8 cellular contexts compared by ENCODE assay signal in genomic region chr18:70781860-70782453, GRCh38.
DNase-seq lines count a peak whose midpoint lies in the region; ATAC-seq and TF ChIP-seq lines count a peak whose summit lies in the region.

No MANE protein-coding gene starts in this region.

- H3K79me2 ChIP-seq in DOHH2 (ENCODE audit: control insufficient read depth, low read length), result no peaks in the 10 kb centered on the region
- no peaks in the 10 kb centered on the region for H3K79me2 ChIP-seq in OCI-LY1 (ENCODE audit: insufficient read depth, low read length)

- no peaks in the 10 kb centered on the region for H3K36me3 ChIP-seq in DOHH2 (ENCODE audit: control insufficient read depth, low read length)
- H3K36me3 ChIP-seq in OCI-LY1 (ENCODE audit: insufficient read depth, low read length), result peaks cover 7% of the 10 kb centered on the region; the same call in 1 of the 2 replicates

- H3K9me2 ChIP-seq in DOHH2 (replicated peaks; ENCODE audit: control insufficient read depth, low read length) (no peaks in the 10 kb centered on the region), OCI-LY1 (ENCODE audit: low read depth, low read length) (no peaks in the 10 kb centered on the region)

- H3K27ac ChIP-seq in DOHH2 (ENCODE audit: low read depth, low read length) (no peak overlapping the region), OCI-LY1 (ENCODE audit: low read depth, low read length, poor library complexity, severe bottlenecking) (no peak overlapping the region)

- H4K20me1 ChIP-seq in DOHH2 (ENCODE audit: control insufficient read depth, insufficient read depth, low read depth, low read length), result no peaks in the 10 kb centered on the region
- no peaks in the 10 kb centered on the region for H4K20me1 ChIP-seq in OCI-LY1 (ENCODE audit: insufficient read depth, low read length)

- H2AFZ ChIP-seq in OCI-LY1 (ENCODE audit: low read length), result no peak overlapping the region

- H3K9me3 ChIP-seq in DOHH2 (ENCODE audit: control insufficient read depth, insufficient read depth, low read length) (no peaks in the 10 kb centered on the region), OCI-LY1 (ENCODE audit: low read length) (peaks cover 12% of the 10 kb centered on the region; the same call in 1 of the 2 replicates)

- H3K4me1 ChIP-seq in DOHH2 (ENCODE audit: control insufficient read depth, low read length) (no peaks in the 10 kb centered on the region), OCI-LY1 (ENCODE audit: insufficient read depth, low read length, severe bottlenecking) (peaks cover 12% of the 10 kb centered on the region)

- H3F3A ChIP-seq in DOHH2 (ENCODE audit: control insufficient read depth, insufficient read depth), result no peaks in the 10 kb centered on the region
- no peaks in the 10 kb centered on the region for H3F3A ChIP-seq in OCI-LY1 (ENCODE audit: insufficient read depth, low read length)

- DNase-seq in HS-5 (ENCODE audit: low read depth), result peak; percentile 15
- DNase-seq in activated T-cell treated with anti-CD3 and anti-CD28 coated beads for 1 hour (ENCODE audit: low read depth), result peak; percentile 47
- DNase-seq in fibroblast of mammary gland (ENCODE audit: low read depth), result peak; percentile 50
- peak; percentile 49 for DNase-seq in putamen (ENCODE audit: low spot score)

- H3K4me2 ChIP-seq in DOHH2 (ENCODE audit: low read length), result no peak overlapping the region
- peak overlapping the region; percentile 18; the same call in 1 of the 2 replicates for H3K4me2 ChIP-seq in OCI-LY1 (ENCODE audit: low read length)

- H3K4me3 ChIP-seq in DOHH2 (ENCODE audit: low read length) (no peak overlapping the region), OCI-LY1 (ENCODE audit: low read depth, low read length, poor library complexity, severe bottlenecking) (no peak overlapping the region), fibroblast of mammary gland (ENCODE audit: control insufficient read depth, low read depth, low read length) (no peak overlapping the region)

- peak; percentile 72 for TF ChIP-seq CTCF in DOHH2 (IDR thresholded peaks at IDR 0.05; ENCODE audit: low read depth, low read length, poor library complexity, severe bottlenecking)
- TF ChIP-seq CTCF in OCI-LY1 (IDR thresholded peaks at IDR 0.05; ENCODE audit: low read length), result peak; percentile 86
- peak; percentile 74 for TF ChIP-seq CTCF in fibroblast of mammary gland (conservative IDR thresholded peaks at IDR 0.05; ENCODE audit: control insufficient read depth, insufficient read depth, low read depth, low read length)

- no peak overlapping the region for H3K9ac ChIP-seq in OCI-LY1 (ENCODE audit: low read length)

- ATAC-seq in GM21447 (IDR thresholded peaks at IDR 0.05; ENCODE audit: unreplicated experiment) (peak; percentile 89), HG02840 (IDR thresholded peaks at IDR 0.05; ENCODE audit: low FRiP score, unreplicated experiment) (no peak)

- H3K27me3 ChIP-seq in DOHH2 (ENCODE audit: control insufficient read depth, low read length) (no peaks in the 10 kb centered on the region), OCI-LY1 (ENCODE audit: insufficient read depth, low read length) (no peaks in the 10 kb centered on the region)
